8 cellular contexts compared by ENCODE assay signal in the genomic region with DNA sequence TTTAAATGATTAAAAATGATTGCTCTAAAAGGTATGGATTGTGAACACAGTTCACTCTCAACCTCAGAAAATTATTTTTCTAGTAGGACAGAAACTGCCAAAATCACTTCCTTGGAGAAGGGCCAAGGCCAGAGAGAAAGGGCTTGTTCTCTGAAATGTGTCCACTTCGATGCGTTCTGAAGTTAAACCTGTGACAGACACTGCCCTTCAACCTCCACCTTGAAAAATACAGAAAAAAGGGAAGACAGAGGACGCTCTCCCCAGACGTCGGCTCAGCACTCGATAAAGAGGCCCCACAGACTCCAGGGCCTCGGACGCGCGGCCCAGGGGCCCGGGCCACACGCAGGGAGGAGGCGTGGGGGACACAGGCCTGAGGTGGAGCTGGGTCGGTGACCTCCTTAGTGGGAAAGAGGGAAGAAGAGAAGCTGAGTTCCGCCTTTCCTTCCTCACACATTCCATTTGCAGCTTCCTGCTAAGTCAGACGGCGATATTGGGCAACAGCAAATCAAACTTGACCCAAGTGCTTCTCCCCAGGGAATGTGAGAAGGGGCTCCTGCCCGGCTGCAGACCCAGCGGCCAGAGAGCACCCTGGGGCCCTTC.
A peak's percentile ranks its signal among the peaks of the same experiment; 100 is the strongest.
DNase-seq lines count a peak whose midpoint lies in the region; ATAC-seq and TF ChIP-seq lines count a peak whose summit lies in the region.

No MANE protein-coding gene starts in this region.

- TF ChIP-seq CTCF in lower lobe of right lung (IDR thresholded peaks at IDR 0.05), result no peak
- no peak for TF ChIP-seq CTCF in thoracic aorta (IDR thresholded peaks at IDR 0.05)

- H3K36me3 Mint-ChIP-seq in activated T-cell treated with anti-CD3 and anti-CD28 coated beads, Interleukin-2, amount 50 U/mL, for 24 hours (ENCODE audit: low read depth), result peaks cover 43% of the 10 kb centered on the region

- no peaks in the 10 kb centered on the region for H3K27me3 Mint-ChIP-seq in activated T-cell treated with anti-CD3 and anti-CD28 coated beads, Interleukin-2, amount 50 U/mL, for 24 hours

- peaks cover 61% of the 10 kb centered on the region for H3K4me1 Mint-ChIP-seq in activated T-cell treated with anti-CD3 and anti-CD28 coated beads, Interleukin-2, amount 50 U/mL, for 24 hours (ENCODE audit: low read depth)

- H3K4me3 ChIP-seq in lower lobe of right lung (peak overlapping the region; percentile 14), thoracic aorta (peak overlapping the region; percentile 48)

- ATAC-seq in lower lobe of right lung (no peak), thoracic aorta (ENCODE audit: insufficient number of reproducible peaks, low FRiP score, low read depth) (no peak), GM21423 (IDR thresholded peaks at IDR 0.05; ENCODE audit: unreplicated experiment) (no peak)

- no peak for DNase-seq in activated T-cell treated with anti-CD3 and anti-CD28 coated beads, Interleukin-2, amount 50 U/mL, for 24 hours
- no peak for DNase-seq in activated T-cell treated with anti-CD3 and anti-CD28 coated beads, Interleukin-2, amount 50 U/mL, for 48 hours
- DNase-seq in lower lobe of right lung, result no peak
- DNase-seq in thoracic aorta (ENCODE audit: low spot score), result no peak
- DNase-seq in erythroblast (lab: John Stamatoyannopoulos, UW), result no peak
- no peak for DNase-seq in HK-2 (ENCODE audit: unreplicated experiment)

- H3K27ac ChIP-seq in adipose tissue (ENCODE audit: low read depth, low read length) (peak overlapping the region; percentile 56), lower lobe of right lung (peak overlapping the region; percentile 88), thoracic aorta (peak overlapping the region; percentile 77 to 95)

- no peaks in the 10 kb centered on the region for H3K27me3 ChIP-seq in lower lobe of right lung (ENCODE audit: low read depth)
- no peaks in the 10 kb centered on the region for H3K27me3 ChIP-seq in thoracic aorta (replicated peaks; ENCODE audit: insufficient read depth)

- TF ChIP-seq POLR2A in erythroblast (IDR thresholded peaks at IDR 0.05; ENCODE audit: low read length), result no peak

- H3K27ac Mint-ChIP-seq in activated T-cell treated with anti-CD3 and anti-CD28 coated beads, Interleukin-2, amount 50 U/mL, for 24 hours, result peak overlapping the region; percentile 97

- 19 to 45% (median 21%) methylated on average over 19 of the region's 19 CpGs for WGBS in adipose tissue, 3 donors

- H3K9me3 ChIP-seq in lower lobe of right lung (no peaks in the 10 kb centered on the region), thoracic aorta (no peaks in the 10 kb centered on the region)

- intact Hi-C loops in lower lobe of right lung (cut with DNase I), result no loop called here

- H3K9me3 Mint-ChIP-seq in activated T-cell treated with anti-CD3 and anti-CD28 coated beads, Interleukin-2, amount 50 U/mL, for 24 hours, result peaks cover 2% of the 10 kb centered on the region

- H3K36me3 ChIP-seq in lower lobe of right lung, result peaks cover 8% of the 10 kb centered on the region
- H3K36me3 ChIP-seq in thoracic aorta, result no peaks in the 10 kb centered on the region

- peaks cover 53% of the 10 kb centered on the region for H3K4me1 ChIP-seq in lower lobe of right lung
- H3K4me1 ChIP-seq in thoracic aorta (ENCODE audit: control insufficient read depth in 1 of 2, low read depth in 2 of 2), result peaks cover 50 to 55% of the 10 kb centered on the region in 2 donors

- peak overlapping the region; percentile 12 for H3K4me3 Mint-ChIP-seq in activated T-cell treated with anti-CD3 and anti-CD28 coated beads, Interleukin-2, amount 50 U/mL, for 24 hours
